In genomic region chr3:133136114-133137041, GRCh38 we compare ENCODE assay signal across 8 cellular contexts.
A peak's percentile ranks its signal among the peaks of the same experiment; 100 is the strongest.
DNase-seq lines count a peak whose midpoint lies in the region; ATAC-seq and TF ChIP-seq lines count a peak whose summit lies in the region.

No MANE protein-coding gene starts in this region.

- TF ChIP-seq CTCF in foreskin fibroblast (IDR thresholded peaks at IDR 0.05; ENCODE audit: low read depth, low read length) (no peak), vagina (IDR thresholded peaks at IDR 0.05) (no peak), coronary artery (IDR thresholded peaks at IDR 0.05) (no peak)

- H3K27me3 ChIP-seq in vagina, result no peaks in the 10 kb centered on the region

- ATAC-seq in GM18861 (IDR thresholded peaks at IDR 0.05; ENCODE audit: unreplicated experiment) (peak; percentile 52), HG02798 (IDR thresholded peaks at IDR 0.05; ENCODE audit: poor library complexity, unreplicated experiment) (peak; percentile 65)

- no peaks in the 10 kb centered on the region for H3K4me1 ChIP-seq in vagina

- no peaks in the 10 kb centered on the region for H3K9me3 ChIP-seq in vagina

- no peak overlapping the region for H3K27ac ChIP-seq in vagina
- no peak overlapping the region for H3K27ac ChIP-seq in coronary artery

- intact Hi-C loops in vagina (cut with DNase I), result no loop called here

- H3K4me3 ChIP-seq in foreskin fibroblast (ENCODE audit: low read depth in 1 of 2, low read length in 2 of 2) (no peak overlapping the region), vagina (no peak overlapping the region), coronary artery (no peak overlapping the region)

- no peaks in the 10 kb centered on the region for H3K36me3 ChIP-seq in vagina

- TF ChIP-seq POLR2A in vagina (IDR thresholded peaks at IDR 0.05), result no peak

- DNase-seq in NCI-H2081 treated with DMSO at 0.1 percent for 48 hours (lab: John Stamatoyannopoulos, UW), result peak; percentile 40
- peak; percentile 6 to 7 for DNase-seq in foreskin fibroblast
- no peak for DNase-seq in anterior cingulate cortex (lab: John Stamatoyannopoulos, UW)
- DNase-seq in vagina (ENCODE audit: extremely low spot score in 2 of 2), result no peak
- DNase-seq in nucleus accumbens (lab: John Stamatoyannopoulos, UW), result no peak
- no peak for DNase-seq in coronary artery (ENCODE audit: low spot score)

Comparison
In these comparisons a context has a peak if more than half of its experiments do, and no peak if none do; other contexts are left out.
1. DNase-seq: peak in NCI-H2081 treated with DMSO at 0.1 percent for 48 hours (single experiment) and foreskin fibroblast (2 of 2); none in anterior cingulate cortex (0 of 58), vagina (0 of 2), nucleus accumbens (0 of 56) and coronary artery (single experiment).